12 cellular contexts compared by ENCODE assay signal in the genomic region with DNA sequence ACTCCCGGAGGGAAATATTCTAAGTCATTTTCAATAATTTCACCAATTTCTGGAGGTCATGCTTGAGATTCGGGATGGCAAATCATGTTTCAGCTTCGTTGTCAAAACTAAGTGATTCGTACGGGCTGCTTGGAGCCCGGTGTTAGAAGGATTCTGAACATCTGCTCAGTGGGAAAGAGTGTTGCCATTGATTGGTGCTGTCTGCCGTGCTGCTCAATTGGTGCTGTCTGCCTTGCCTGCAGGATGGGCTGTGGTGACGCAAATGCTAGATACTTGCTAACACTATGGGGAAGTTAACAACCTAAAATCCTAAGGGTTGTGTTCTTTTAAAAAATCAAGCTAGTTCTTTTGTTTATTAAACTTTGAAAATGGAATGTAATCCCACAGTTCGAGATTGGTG. TPM values are rescaled to one million over a fixed set of nuclear protein-coding genes. Genes with fewer than 3 reads are reported as not detected.
DNase-seq lines count a peak whose midpoint lies in the region; ATAC-seq and TF ChIP-seq lines count a peak whose summit lies in the region.
"Had no signal": no experiment of that assay in that cellular context is flagged by ENCODE, and none has a peak within 500 bp of the region (broad histone marks: within the 10 kb centered on the region; RNA-seq: fewer than 3 reads in every experiment).

No MANE protein-coding gene starts in this region.

- H3K4me3 ChIP-seq in HL-60 (replicated peaks; ENCODE audit: insufficient read depth, low read length) = no peak overlapping the region
- H3K4me3 ChIP-seq: skin epidermis, uterus had no signal

- peak; percentile 2 to 14 for DNase-seq in HL-60 (ENCODE audit: low read depth in 1 of 2, low spot score in 1 of 2)
- DNase-seq in OCI-M1 (lab: John Stamatoyannopoulos, UW) = peak; percentile 88
- DNase-seq in occipital lobe (lab: John Stamatoyannopoulos, UW) = peak; percentile 50
- DNase-seq in DMS53 treated with DMSO at 0.1 percent for 48 hours (lab: John Stamatoyannopoulos, UW; ENCODE audit: unreplicated experiment) = no peak
- DNase-seq in NCI-H1092 (lab: John Stamatoyannopoulos, UW) = no peak
- DNase-seq: activated naive CD8-positive, alpha-beta T cell treated with anti-CD3 and anti-CD28 coated beads, Interleukin-2, amount 50 U/mL, for 24 hours; effector memory CD4-positive, alpha-beta T cell; T-cell; uterus had no signal

- H3K4me1 Mint-ChIP-seq in brain = no peaks in the 10 kb centered on the region

- no peak for TF ChIP-seq CTCF in HL-60 (IDR thresholded peaks at IDR 0.05; ENCODE audit: insufficient read depth, low read length)
- no peak for TF ChIP-seq CTCF in brain (conservative IDR thresholded peaks at IDR 0.05)

- H3K4me3 Mint-ChIP-seq in brain = peak overlapping the region in 3 of 5 experiments; percentile 60 to 80 (median 68)
- H3K4me3 Mint-ChIP-seq: activated naive CD8-positive, alpha-beta T cell treated with anti-CD3 and anti-CD28 coated beads, Interleukin-2, amount 50 U/mL, for 24 hours; T-cell had no signal

- peaks cover 16% of the 10 kb centered on the region for H3K27me3 ChIP-seq in HL-60 (ENCODE audit: insufficient read depth, poor library complexity, severe bottlenecking)

- peaks cover 0 to 8% (median 2%) of the 10 kb centered on the region in 5 experiments for H3K9me3 Mint-ChIP-seq in brain
- H3K9me3 Mint-ChIP-seq: activated naive CD8-positive, alpha-beta T cell treated with anti-CD3 and anti-CD28 coated beads, Interleukin-2, amount 50 U/mL, for 24 hours had no signal

- no peak overlapping the region for H3K27ac Mint-ChIP-seq in brain
- H3K27ac Mint-ChIP-seq: activated naive CD8-positive, alpha-beta T cell treated with anti-CD3 and anti-CD28 coated beads, Interleukin-2, amount 50 U/mL, for 24 hours; T-cell had no signal

- H3K27me3 Mint-ChIP-seq in brain = peaks cover 7% of the 10 kb centered on the region

- peaks cover 30% of the 10 kb centered on the region for H3K36me3 Mint-ChIP-seq in brain
- H3K36me3 Mint-ChIP-seq: T-cell had no signal

- H3K27ac ChIP-seq in HL-60 (replicated peaks) = no peak overlapping the region
- H3K27ac ChIP-seq: skin epidermis, uterus had no signal

- ATAC-seq in HG03039 (IDR thresholded peaks at IDR 0.05; ENCODE audit: unreplicated experiment) = no peak
- ATAC-seq: activated naive CD8-positive, alpha-beta T cell treated with anti-CD3 and anti-CD28 coated beads, Interleukin-2, amount 50 U/mL, for 24 hours; T-cell had no signal

RNA-seq across cellular contexts. Expression of a gene that starts 17.3 kb away (rescaled TPM):
- polyA plus RNA-seq in brain (ENCODE audit: insufficient read depth, low read depth, low replicate concordance) = 4.3 TPM
- total RNA-seq in occipital lobe = 4.7 TPM

RNA-seq across cellular contexts. Expression of a gene that starts 36.4 kb away (rescaled TPM):
- polyA plus RNA-seq in brain (ENCODE audit: insufficient read depth, low read depth, low replicate concordance) = 27.2 TPM
- total RNA-seq in occipital lobe = 10.9 TPM
- total RNA-seq: T-cell had no signal

RNA-seq across cellular contexts. Expression of a gene that starts 46.0 kb away (rescaled TPM):
- polyA plus RNA-seq in brain (ENCODE audit: insufficient read depth, low read depth, low replicate concordance) = not detected
- total RNA-seq in occipital lobe = 0.47 TPM
- total RNA-seq: T-cell had no signal

Comparison
In these comparisons a context has a peak if more than half of its experiments do, and no peak if none do; other contexts are left out.
1. DNase-seq: peak in HL-60 (2 of 2), OCI-M1 (single experiment) and occipital lobe (single experiment); none in DMS53 treated with DMSO at 0.1 percent for 48 hours (single experiment) and NCI-H1092 (single experiment).